ENCODE assay signal across 20 cellular contexts in genomic region chr1:97989094-97989680, GRCh38.
DNase-seq lines count a peak whose midpoint lies in the region; ATAC-seq and TF ChIP-seq lines count a peak whose summit lies in the region.
"Had no signal": no experiment of that assay in that cellular context is flagged by ENCODE, and none has a peak within 500 bp of the region (broad histone marks: within the 10 kb centered on the region; RNA-seq: fewer than 3 reads in every experiment).

No MANE protein-coding gene starts in this region.

- H3K4me3 ChIP-seq in AG09309 (ENCODE audit: control insufficient read depth, low read depth, low read length) (no peak overlapping the region), adipocyte (ENCODE audit: low read length) (no peak overlapping the region)
- H3K4me3 ChIP-seq: coronary artery, SJSA1, upper lobe of right lung had no signal

- ATAC-seq in HG02571 (IDR thresholded peaks at IDR 0.05; ENCODE audit: unreplicated experiment) (no peak), GM21447 (IDR thresholded peaks at IDR 0.05; ENCODE audit: unreplicated experiment) (no peak), GM19395 (IDR thresholded peaks at IDR 0.05; ENCODE audit: unreplicated experiment) (no peak)
- ATAC-seq: upper lobe of right lung had no signal

- TF ChIP-seq CTCF in AG09309 (IDR thresholded peaks at IDR 0.05; ENCODE audit: control insufficient read depth, insufficient read depth, low read depth, low read length, missing control alignments) (no peak), GM10248 (IDR thresholded peaks at IDR 0.05; ENCODE audit: control extremely low read depth, extremely low read depth, low read depth, missing control alignments) (no peak)

- no peaks in the 10 kb centered on the region for H3K27me3 ChIP-seq in adipocyte (replicated peaks; ENCODE audit: control insufficient read depth, insufficient read depth, low read length)
- H3K27me3 ChIP-seq: SJSA1, upper lobe of right lung had no signal

- peaks cover 12% of the 10 kb centered on the region for H3K4me1 ChIP-seq in adipocyte (ENCODE audit: control insufficient read depth, insufficient read depth, low read length)
- H3K4me1 ChIP-seq: SJSA1, upper lobe of right lung had no signal

- no peaks in the 10 kb centered on the region for H3K36me3 ChIP-seq in adipocyte (ENCODE audit: control insufficient read depth, insufficient read depth, low read length, severe bottlenecking)
- H3K36me3 ChIP-seq: SJSA1, upper lobe of right lung, WERI-Rb-1 had no signal

- no peak overlapping the region for H3K9ac ChIP-seq in adipocyte (ENCODE audit: low read length)
- H3K9ac ChIP-seq: KMS-11 had no signal

- H3K9me3 ChIP-seq in adipocyte (ENCODE audit: control insufficient read depth, low read length) = no peaks in the 10 kb centered on the region
- H3K9me3 ChIP-seq: SJSA1, upper lobe of right lung had no signal

- DNase-seq in AG09309 (ENCODE audit: low read depth) (peak; percentile 14), HPDE6-E6E7 (ENCODE audit: extremely low spot score) (peak; percentile 14), adipocyte (ENCODE audit: low read depth) (peak; percentile 74), fibroblast of peridontal ligament (ENCODE audit: extremely low read depth) (peak; percentile 69), GM10248 (ENCODE audit: extremely low spot score) (no peak)
- DNase-seq: activated CD4-positive, alpha-beta T cell treated with anti-CD3 and anti-CD28 coated beads, Interleukin-2, amount 50 U/mL, for 48 hours; activated effector memory CD4-positive, alpha-beta T cell treated with anti-CD3 and anti-CD28 coated beads, Interleukin-2, amount 50 U/mL, for 16 hours; C1 segment of cervical spinal cord; Calu3; H7; hippocampal formation; NCI-H187 treated with DMSO at 0.1 percent for 48 hours; upper lobe of right lung; WERI-Rb-1 had no signal

- POLR2A ChIA-PET in GM10248 (lab: Yijun Ruan, JAX) = no interaction called here

- CTCF ChIA-PET in GM10248 (lab: Yijun Ruan, JAX) = no interaction called here
